2 cellular contexts compared by ENCODE assay signal in genomic region chr14:75905505-75905904, GRCh38.
TF ChIP-seq lines count a peak whose summit lies in the region.

No MANE protein-coding gene starts in this region.

TF ChIP-seq in IMR-90, 13 proteins besides CTCF, POLR2A, EP300 and RAD21 (continued from another document):
- TF ChIP-seq ELK1 (IDR thresholded peaks at IDR 0.05; ENCODE audit: borderline replicate concordance, low read depth, low read length), result no peak
- TF ChIP-seq MXI1 (IDR thresholded peaks at IDR 0.05; ENCODE audit: borderline replicate concordance, low read depth, low read length), result no peak

TF ChIP-seq in WTC11, 78 proteins besides CTCF, POLR2A, EP300 and RAD21:
- TF ChIP-seq ARID4B (CRISPR knock-in tag; IDR thresholded peaks at IDR 0.05; ENCODE audit: borderline replicate concordance) (no peak), FOXP4 (CRISPR knock-in tag; IDR thresholded peaks at IDR 0.05) (no peak), GRHL2 (CRISPR knock-in tag; IDR thresholded peaks at IDR 0.05; ENCODE audit: insufficient replicate concordance, severe bottlenecking) (no peak), JAZF1 (CRISPR knock-in tag; IDR thresholded peaks at IDR 0.05) (no peak), PRDM15 (CRISPR knock-in tag; IDR thresholded peaks at IDR 0.05) (no peak), ZNF219 (CRISPR knock-in tag; IDR thresholded peaks at IDR 0.05; ENCODE audit: borderline replicate concordance) (no peak), SP1 (CRISPR knock-in tag; conservative IDR thresholded peaks at IDR 0.05) (no peak)
